Comparison of ENCODE assay signal across 8 cellular contexts in the genomic region with DNA sequence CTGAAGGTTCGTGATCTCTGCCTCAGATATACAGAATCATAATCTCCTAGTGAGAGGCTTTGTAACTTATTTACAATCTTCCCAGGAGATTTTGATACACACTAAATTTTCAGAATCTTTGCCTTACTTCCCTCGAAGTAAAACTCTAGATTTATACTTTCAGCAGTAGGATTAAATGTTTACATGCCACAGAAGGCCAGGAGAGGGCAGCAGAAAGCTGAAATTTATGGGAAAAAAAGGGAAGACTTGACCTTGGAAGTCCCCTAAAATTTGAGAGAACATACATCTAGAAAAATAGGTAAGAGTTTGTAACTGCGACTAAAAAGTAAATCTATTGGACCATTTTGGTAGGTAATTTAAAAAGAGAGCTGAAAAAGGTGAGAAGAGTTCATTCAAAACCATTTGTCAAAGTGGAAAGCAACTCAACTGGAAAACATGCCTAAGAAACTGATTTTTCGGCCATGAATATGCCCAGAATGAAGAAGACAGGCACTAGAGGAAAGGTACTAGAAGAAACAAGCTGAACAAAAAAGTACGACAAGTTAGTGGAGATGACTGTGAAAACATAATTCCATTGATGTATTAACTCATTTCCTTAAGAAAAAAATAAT.
DNase-seq lines count a peak whose midpoint lies in the region; TF ChIP-seq lines count a peak whose summit lies in the region.

No MANE protein-coding gene starts in this region.

- H3K4me3 Mint-ChIP-seq in endodermal cell, result no peak overlapping the region
- no peak overlapping the region for H3K4me3 Mint-ChIP-seq in activated CD4-positive, alpha-beta T cell treated with anti-CD3 and anti-CD28 coated beads, Interleukin-2, amount 10 ng/mL, durations not matched to agents 7 days and 5 days

- H3K27ac Mint-ChIP-seq in endodermal cell, result no peak overlapping the region
- no peak overlapping the region for H3K27ac Mint-ChIP-seq in activated CD4-positive, alpha-beta T cell treated with anti-CD3 and anti-CD28 coated beads, Interleukin-2, amount 10 ng/mL, durations not matched to agents 7 days and 5 days

- no peaks in the 10 kb centered on the region for H3K4me1 ChIP-seq in endodermal cell (ENCODE audit: control insufficient read depth, insufficient read depth, low read length)

- H3K9me3 ChIP-seq in endodermal cell (ENCODE audit: control insufficient read depth, low read length), result no peaks in the 10 kb centered on the region

- H3K4me1 Mint-ChIP-seq in endodermal cell, result peaks cover 3% of the 10 kb centered on the region
- no peaks in the 10 kb centered on the region for H3K4me1 Mint-ChIP-seq in activated CD4-positive, alpha-beta T cell treated with anti-CD3 and anti-CD28 coated beads, Interleukin-2, amount 10 ng/mL, durations not matched to agents 7 days and 5 days

- no peak overlapping the region for H3K9ac ChIP-seq in endodermal cell (ENCODE audit: extremely low read depth, low read length, poor library complexity, severe bottlenecking)

- intact Hi-C loops in posterior cingulate gyrus (cut with DNase I), result loop anchor here (2.0 to 5.0 kb wide), 2 partner anchors 481 to 1390 kb away; no protein-coding TSS in a partner anchor

- peak; percentile 88 for TF ChIP-seq CTCF in endodermal cell (conservative IDR thresholded peaks at IDR 0.05)

- H3K27me3 Mint-ChIP-seq in endodermal cell (ENCODE audit: insufficient read depth), result no peaks in the 10 kb centered on the region
- no peaks in the 10 kb centered on the region for H3K27me3 Mint-ChIP-seq in activated CD4-positive, alpha-beta T cell treated with anti-CD3 and anti-CD28 coated beads, Interleukin-2, amount 10 ng/mL, durations not matched to agents 7 days and 5 days

- H3K36me3 Mint-ChIP-seq in endodermal cell (ENCODE audit: low read depth), result no peaks in the 10 kb centered on the region
- no peaks in the 10 kb centered on the region for H3K36me3 Mint-ChIP-seq in activated CD4-positive, alpha-beta T cell treated with anti-CD3 and anti-CD28 coated beads, Interleukin-2, amount 10 ng/mL, durations not matched to agents 7 days and 5 days (ENCODE audit: low read depth)

- CTCF ChIA-PET in activated CD4-positive, alpha-beta T cell treated with anti-CD3 and anti-CD28 coated beads, Interleukin-2, amount 10 ng/mL, durations not matched to agents 7 days and 5 days (lab: Charles Lee), result no interaction called here

- POLR2A ChIA-PET in activated CD4-positive, alpha-beta T cell treated with anti-CD3 and anti-CD28 coated beads, Interleukin-2, amount 10 ng/mL, durations not matched to agents 7 days and 5 days (lab: Charles Lee), result no interaction called here

- 56 to 65% methylated on average over 3 to 5 of the region's 5 CpGs for WGBS in endodermal cell (ENCODE audit: insufficient coverage in 1 of 2, insufficient read length in 1 of 2), 2 experiments

- H3K9me3 Mint-ChIP-seq in endodermal cell, result no peaks in the 10 kb centered on the region
- H3K9me3 Mint-ChIP-seq in activated CD4-positive, alpha-beta T cell treated with anti-CD3 and anti-CD28 coated beads, Interleukin-2, amount 10 ng/mL, durations not matched to agents 7 days and 5 days, result no peaks in the 10 kb centered on the region

- H3K27ac ChIP-seq in endodermal cell (ENCODE audit: low read depth, low read length), result no peak overlapping the region

- peak; percentile 1 for DNase-seq in SKM-1 (lab: John Stamatoyannopoulos, UW; ENCODE audit: unreplicated experiment)
- DNase-seq in SKM-1 treated with dmso at 0.1 percent for 144 hours (lab: John Stamatoyannopoulos, UW; ENCODE audit: unreplicated experiment), result no peak
- DNase-seq in NCI-H446 treated with DMSO at 0.1 percent for 48 hours (lab: John Stamatoyannopoulos, UW), result peak; percentile 17
- peak; percentile 83 for DNase-seq in endodermal cell
- DNase-seq in posterior cingulate gyrus, result peak in 6 of 10 donors; percentile 14 to 43 (median 27)
- no peak for DNase-seq in activated CD4-positive, alpha-beta T cell treated with anti-CD3 and anti-CD28 coated beads, Interleukin-2, amount 10 ng/mL, durations not matched to agents 7 days and 5 days
- no peak for DNase-seq in AG08396 (ENCODE audit: low spot score)
- DNase-seq in activated T-cell treated with anti-CD3 and anti-CD28 coated beads for 4 hours, result no peak

- no peaks in the 10 kb centered on the region for H3K27me3 ChIP-seq in endodermal cell (ENCODE audit: control insufficient read depth, insufficient read depth, low read length, poor library complexity, severe bottlenecking)

- no peak overlapping the region for H3K4me3 ChIP-seq in endodermal cell (ENCODE audit: low read length)

- H3K36me3 ChIP-seq in endodermal cell (ENCODE audit: control insufficient read depth, insufficient read depth, low read length), result no peaks in the 10 kb centered on the region

Comparison
In these comparisons a context has a peak if more than half of its experiments do, and no peak if none do; other contexts are left out.
1. DNase-seq: peak in SKM-1 (single experiment), NCI-H446 treated with DMSO at 0.1 percent for 48 hours (single experiment), endodermal cell (single experiment) and posterior cingulate gyrus (6 of 10); none in SKM-1 treated with dmso at 0.1 percent for 144 hours (single experiment), activated CD4-positive, alpha-beta T cell treated with anti-CD3 and anti-CD28 coated beads, Interleukin-2, amount 10 ng/mL, durations not matched to agents 7 days and 5 days (single experiment), AG08396 (single experiment) and activated T-cell treated with anti-CD3 and anti-CD28 coated beads for 4 hours (single experiment).